Comparison of ENCODE assay signal across 8 cellular contexts in the genomic region with DNA sequence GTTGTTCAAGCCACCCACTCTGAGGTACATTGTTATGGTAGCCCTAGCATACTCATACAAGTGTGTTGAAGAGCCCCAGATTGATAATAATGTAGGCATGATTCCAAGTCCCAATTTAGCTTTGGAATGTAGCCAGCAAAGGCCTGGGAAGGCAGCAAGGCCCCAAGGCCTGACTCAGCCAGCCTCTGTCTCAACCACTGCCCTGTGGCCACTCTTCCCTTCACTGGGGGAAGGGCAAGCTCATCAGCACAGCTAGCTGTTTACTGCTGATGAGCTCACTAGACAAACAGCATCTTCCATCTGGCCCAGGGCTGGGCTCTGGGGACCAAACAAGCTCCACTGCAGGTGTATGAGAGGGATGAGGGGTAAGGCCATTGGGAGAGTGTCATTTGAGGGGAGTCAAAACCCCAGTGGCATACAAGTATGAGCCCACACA. TPM values are rescaled to one million over a fixed set of nuclear protein-coding genes. Genes with fewer than 3 reads are reported as not detected.
DNase-seq lines count a peak whose midpoint lies in the region; ATAC-seq and TF ChIP-seq lines count a peak whose summit lies in the region.

No MANE protein-coding gene starts in this region.

- H3K36me3 ChIP-seq in GM23248 (ENCODE audit: low read depth) (no peaks in the 10 kb centered on the region), osteoblast (ENCODE audit: insufficient read depth, low read length) (no peaks in the 10 kb centered on the region)

- TF ChIP-seq CTCF in epithelial cell of esophagus (IDR thresholded peaks at IDR 0.05; ENCODE audit: insufficient read depth, low read depth, low read length, missing control alignments) (no peak), osteoblast (IDR thresholded peaks at IDR 0.05; ENCODE audit: extremely low read depth, low read depth, low read length) (no peak)

- H2AFZ ChIP-seq in GM23248, result no peak overlapping the region
- no peak overlapping the region for H2AFZ ChIP-seq in osteoblast (ENCODE audit: low read length)

- peaks cover 0 to 10% (median 5%) of the 10 kb centered on the region in 5 donors for H3K27me3 Mint-ChIP-seq in naive thymus-derived CD8-positive, alpha-beta T cell
- H3K27me3 Mint-ChIP-seq in T-helper 17 cell, result peaks cover 21% of the 10 kb centered on the region

- no peaks in the 10 kb centered on the region for H3K79me2 ChIP-seq in GM23248 (ENCODE audit: insufficient read depth)
- H3K79me2 ChIP-seq in osteoblast (ENCODE audit: insufficient read depth, low read length), result no peaks in the 10 kb centered on the region

- H3K9me3 Mint-ChIP-seq in naive thymus-derived CD8-positive, alpha-beta T cell, result no peaks in the 10 kb centered on the region

- peak overlapping the region; percentile 39; the same call in 1 of the 2 replicates for H3K27ac ChIP-seq in GM23248
- peak overlapping the region; percentile 33 for H3K27ac ChIP-seq in osteoblast (ENCODE audit: low read depth, low read length)

- peaks cover 6 to 15% (median 12%) of the 10 kb centered on the region in 4 donors for H3K4me1 Mint-ChIP-seq in naive thymus-derived CD8-positive, alpha-beta T cell
- H3K4me1 Mint-ChIP-seq in T-helper 17 cell, result peaks cover 6% of the 10 kb centered on the region

- H3K27ac Mint-ChIP-seq in naive thymus-derived CD8-positive, alpha-beta T cell, result no peak overlapping the region
- no peak overlapping the region for H3K27ac Mint-ChIP-seq in T-helper 17 cell

- POLR2A ChIA-PET in naive thymus-derived CD8-positive, alpha-beta T cell (lab: Charles Lee), result interaction anchor here (0.6 to 1.2 kb wide), 4 partner anchors 25 to 35 kb away, joined by 3 to 5 read pairs (median 3); no protein-coding TSS in a partner anchor

- H3K9me2 ChIP-seq in GM23248 (ENCODE audit: insufficient read depth), result no peaks in the 10 kb centered on the region

- H3K4me3 ChIP-seq in GM23248, result no peak overlapping the region
- no peak overlapping the region for H3K4me3 ChIP-seq in epithelial cell of esophagus (ENCODE audit: low read length)
- H3K4me3 ChIP-seq in osteoblast (ENCODE audit: insufficient read depth, low read length), result no peak overlapping the region

- in situ Hi-C loops in GM23248 (cut with MboI), result no loop called here

- H3K27me3 ChIP-seq in GM23248 (replicated peaks; ENCODE audit: insufficient read depth) (no peaks in the 10 kb centered on the region), osteoblast (ENCODE audit: insufficient read depth, low read length) (peaks cover 5% of the 10 kb centered on the region)

- H3K9ac ChIP-seq in GM23248, result no peak overlapping the region

- H3K36me3 Mint-ChIP-seq in naive thymus-derived CD8-positive, alpha-beta T cell, result no peaks in the 10 kb centered on the region
- no peaks in the 10 kb centered on the region for H3K36me3 Mint-ChIP-seq in T-helper 17 cell (ENCODE audit: low read depth)

- peaks cover 18% of the 10 kb centered on the region for H3F3A ChIP-seq in GM23248 (ENCODE audit: insufficient read depth)

- H3K4me1 ChIP-seq in GM23248 (ENCODE audit: insufficient read depth) (peaks cover 18% of the 10 kb centered on the region), osteoblast (ENCODE audit: insufficient read depth, low read length) (peaks cover 21% of the 10 kb centered on the region)

- H4K20me1 ChIP-seq in GM23248 (ENCODE audit: insufficient read depth) (no peaks in the 10 kb centered on the region), osteoblast (ENCODE audit: insufficient read depth, low read length) (no peaks in the 10 kb centered on the region)

- no peak overlapping the region for H3K4me3 Mint-ChIP-seq in naive thymus-derived CD8-positive, alpha-beta T cell
- no peak overlapping the region for H3K4me3 Mint-ChIP-seq in T-helper 17 cell

- no peak for ATAC-seq in naive thymus-derived CD8-positive, alpha-beta T cell
- ATAC-seq in HG03039 (IDR thresholded peaks at IDR 0.05; ENCODE audit: unreplicated experiment) (no peak), T-helper 17 cell (no peak)

- H3K4me2 ChIP-seq in GM23248 (ENCODE audit: unreplicated experiment) (peak overlapping the region; percentile 27), osteoblast (ENCODE audit: insufficient read depth, low read length) (peak overlapping the region; percentile 41)

- DNase-seq in GM23248 (peak; percentile 97), NCI-H510A (lab: John Stamatoyannopoulos, UW) (peak; percentile 30), epithelial cell of esophagus (ENCODE audit: low read depth) (peak; percentile 99), osteoblast (ENCODE audit: insufficient read length, low spot score, missing footprints) (peak; percentile 93), T-helper 17 cell (no peak)
- DNase-seq in naive thymus-derived CD8-positive, alpha-beta T cell, result no peak
- no peak for DNase-seq in activated CD4-positive, alpha-beta T cell treated with anti-CD3 and anti-CD28 coated beads for 1 hour

- no peaks in the 10 kb centered on the region for H3K9me3 ChIP-seq in GM23248 (ENCODE audit: low read depth)
- no peaks in the 10 kb centered on the region for H3K9me3 ChIP-seq in osteoblast (ENCODE audit: low read depth, low read length)
- no peaks in the 10 kb centered on the region for H3K9me3 ChIP-seq in T-helper 17 cell (ENCODE audit: control insufficient read depth, low read length, poor library complexity, severe bottlenecking)

RNA-seq across cellular contexts. Expression of a gene that starts 2.1 kb away (rescaled TPM):
- 1.3 and 1.6 TPM in 2 replicates for total RNA-seq in GM23248 (2014; rRNA removed; shearing (Covaris generic))
- polyA plus RNA-seq in GM23248 (2016; fragmentation: Nextera tagmentation; extraction: Ambion mirVana), result 0.84 and 0.86 TPM in 2 replicates
- total RNA-seq in osteoblast (under 0.01 and 0.72 TPM in 2 replicates), T-helper 17 cell (1 to 10 TPM in 1 of 2 donors, under 1 TPM in 1; 0.20 to 1.1 TPM)
- total RNA-seq in naive thymus-derived CD8-positive, alpha-beta T cell, result 1 to 10 TPM; 2.4 to 2.6 TPM
- 1 to 10 TPM in 1 of 3 donors, under 1 TPM in 2; 0.49 to 2.1 (median 0.86) TPM for polyA plus RNA-seq in naive thymus-derived CD8-positive, alpha-beta T cell

RNA-seq across cellular contexts. Expression of a gene that starts 19.7 kb away (rescaled TPM):
- total RNA-seq in GM23248 (2014; rRNA removed; shearing (Covaris generic)), result 12.2 and 16.8 TPM in 2 replicates
- 9.5 TPM in 2 replicates for polyA plus RNA-seq in GM23248 (2016; fragmentation: Nextera tagmentation; extraction: Ambion mirVana)
- total RNA-seq in osteoblast (22.1 and 24.5 TPM in 2 replicates), T-helper 17 cell (1 to 10 TPM; 5.9 to 6.3 TPM)
- 10 to 100 TPM; 15.2 to 15.6 TPM for total RNA-seq in naive thymus-derived CD8-positive, alpha-beta T cell
- 1 to 10 TPM; 3.0 to 5.6 (median 3.1) TPM for polyA plus RNA-seq in naive thymus-derived CD8-positive, alpha-beta T cell

RNA-seq across cellular contexts. Expression of a gene that starts 23.7 kb away (rescaled TPM):
- total RNA-seq in GM23248 (2014; rRNA removed; shearing (Covaris generic)), result 2.1 and 2.3 TPM in 2 replicates
- polyA plus RNA-seq in GM23248 (2016; fragmentation: Nextera tagmentation; extraction: Ambion mirVana), result 1.4 and 1.5 TPM in 2 replicates
- 2.5 and 3.5 TPM in 2 replicates for total RNA-seq in osteoblast
- 1 to 10 TPM; 1.7 to 1.8 TPM for total RNA-seq in naive thymus-derived CD8-positive, alpha-beta T cell
- polyA plus RNA-seq in naive thymus-derived CD8-positive, alpha-beta T cell, result under 1 TPM; 0.30 to 0.88 (median 0.55) TPM
- total RNA-seq in T-helper 17 cell, result under 1 TPM; 0.42 to 0.50 TPM

RNA-seq across cellular contexts. Expression of a gene that starts 52.2 kb away (rescaled TPM):
- total RNA-seq in GM23248 (2014; rRNA removed; shearing (Covaris generic)), result not detected in 2 replicates
- 0.25 TPM in 1 of 2 replicates, not detected in the other for polyA plus RNA-seq in GM23248 (2016; fragmentation: Nextera tagmentation; extraction: Ambion mirVana)
- total RNA-seq in osteoblast, result not detected in 2 replicates
- 100 to 1,000 TPM; 701 to 717 TPM for total RNA-seq in naive thymus-derived CD8-positive, alpha-beta T cell
- 100 to 1,000 TPM; 333 to 540 (median 423) TPM for polyA plus RNA-seq in naive thymus-derived CD8-positive, alpha-beta T cell
- total RNA-seq in T-helper 17 cell, result 100 to 1,000 TPM; 286 to 288 TPM

Comparison
In these comparisons a context has a peak if more than half of its experiments do, and no peak if none do; other contexts are left out.
1. DNase-seq: peak in GM23248 (single experiment), NCI-H510A (single experiment), epithelial cell of esophagus (single experiment) and osteoblast (single experiment); none in naive thymus-derived CD8-positive, alpha-beta T cell (0 of 10), activated CD4-positive, alpha-beta T cell treated with anti-CD3 and anti-CD28 coated beads for 1 hour (single experiment) and T-helper 17 cell (0 of 3).